3 cellular contexts compared by ENCODE assay signal in the genomic region with DNA sequence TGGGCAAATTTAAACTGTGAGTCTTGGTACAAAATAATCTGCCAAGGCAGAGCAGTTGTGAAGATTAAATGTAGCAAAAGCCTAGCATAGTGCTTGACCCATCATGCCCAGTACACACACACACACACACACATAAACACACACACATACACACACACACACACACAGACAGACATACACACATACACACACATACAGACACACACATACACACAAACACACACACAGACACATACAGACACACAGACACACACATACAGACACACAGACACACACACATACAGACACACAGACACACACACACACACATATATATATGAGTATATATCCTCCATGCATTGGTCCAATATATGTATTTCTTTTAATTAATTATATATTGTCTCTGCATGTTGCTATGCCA.
TF ChIP-seq lines count a peak whose summit lies in the region.

No MANE protein-coding gene starts in this region.

TF ChIP-seq in HEK293, 187 proteins besides CTCF, POLR2A, EP300 and RAD21:
- TF ChIP-seq, protein P1, sequence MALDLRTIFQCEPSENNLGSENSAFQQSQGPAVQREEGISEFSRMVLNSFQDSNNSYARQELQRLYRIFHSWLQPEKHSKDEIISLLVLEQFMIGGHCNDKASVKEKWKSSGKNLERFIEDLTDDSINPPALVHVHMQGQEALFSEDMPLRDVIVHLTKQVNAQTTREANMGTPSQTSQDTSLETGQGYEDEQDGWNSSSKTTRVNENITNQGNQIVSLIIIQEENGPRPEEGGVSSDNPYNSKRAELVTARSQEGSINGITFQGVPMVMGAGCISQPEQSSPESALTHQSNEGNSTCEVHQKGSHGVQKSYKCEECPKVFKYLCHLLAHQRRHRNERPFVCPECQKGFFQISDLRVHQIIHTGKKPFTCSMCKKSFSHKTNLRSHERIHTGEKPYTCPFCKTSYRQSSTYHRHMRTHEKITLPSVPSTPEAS (tag by site-specific recombination; IDR thresholded peaks at IDR 0.05): peak; percentile 99
- TF ChIP-seq EGR2 (tag by site-specific recombination; IDR thresholded peaks at IDR 0.05; ENCODE audit: low read depth): no peak

TF ChIP-seq in IMR-90, 13 proteins besides CTCF, POLR2A, EP300 and RAD21:
- TF ChIP-seq SMC3 (IDR thresholded peaks at IDR 0.05; ENCODE audit: low read depth, low read length) (no peak), BHLHE40 (IDR thresholded peaks at IDR 0.05; ENCODE audit: low read depth, low read length) (no peak), MAZ (IDR thresholded peaks at IDR 0.05; ENCODE audit: borderline replicate concordance, low read depth, low read length) (no peak), CHD1 (IDR thresholded peaks at IDR 0.05; ENCODE audit: low read depth, low read length) (no peak), MAFK (IDR thresholded peaks at IDR 0.05; ENCODE audit: low read depth, low read length) (no peak), FOS (IDR thresholded peaks at IDR 0.05; ENCODE audit: low read depth, low read length) (no peak), NFE2L2 (IDR thresholded peaks at IDR 0.05; ENCODE audit: low read depth, low read length) (no peak), USF2 (IDR thresholded peaks at IDR 0.05; ENCODE audit: low read depth, low read length) (no peak), RFX5 (IDR thresholded peaks at IDR 0.05; ENCODE audit: low read depth, low read length) (no peak)

TF ChIP-seq in H1, 55 proteins besides CTCF, POLR2A, EP300 and RAD21:
- TF ChIP-seq SIX5 (IDR thresholded peaks at IDR 0.05; ENCODE audit: low read depth, low read length): no peak
- no peak for TF ChIP-seq NANOG (IDR thresholded peaks at IDR 0.05; ENCODE audit: insufficient read depth, low read depth, low read length, poor library complexity, severe bottlenecking)
- TF ChIP-seq SIRT6 (IDR thresholded peaks at IDR 0.05; ENCODE audit: low read length): no peak
- TF ChIP-seq RXRA (IDR thresholded peaks at IDR 0.05; ENCODE audit: insufficient read depth, low read depth, low read length): no peak
